ENCODE assay signal across 8 cellular contexts in genomic region chr14:23302290-23303225, GRCh38.
DNase-seq lines count a peak whose midpoint lies in the region; ATAC-seq lines count a peak whose summit lies in the region.

Gene PPP1R3E (minus strand): TSS chr14:23302859. CDS start chr14:23302576, 283 bp downstream.

- DNase-seq in NOMO-1 (lab: John Stamatoyannopoulos, UW; ENCODE audit: unreplicated experiment in 2 of 2) (peak; percentile 40 to 52), NOMO-1 treated with dmso at 0.1 percent for 144 hours (lab: John Stamatoyannopoulos, UW; ENCODE audit: unreplicated experiment) (no peak), NCI-H2171 (lab: John Stamatoyannopoulos, UW) (peak; percentile 83), caudate nucleus (lab: John Stamatoyannopoulos, UW) (peak in 53 of 61 donors; percentile 38 to 86 (median 68)), kidney tubule cell (ENCODE audit: low spot score) (peak; percentile 82)
- DNase-seq in activated CD4-positive, CD25-positive, alpha-beta regulatory T cell (lab: John Stamatoyannopoulos, UW), result peak; percentile 54 to 85 (median 72)
- DNase-seq in stimulated activated CD4-positive, alpha-beta T cell treated with anti-CD3 and anti-CD28 coated beads, Interleukin-1b, Interleukin-23, amount 100 ng/mL, for 24 hours (ENCODE audit: low read depth in 4 of 4, low spot score in 1 of 4), result peak; percentile 59 to 90 (median 71)

- H3K27ac ChIP-seq in caudate nucleus (ENCODE audit: low read depth, low read length), result peak within 1 kb of the TSS; percentile 99

- peak; percentile 30 for ATAC-seq in HG03045 (IDR thresholded peaks at IDR 0.05; ENCODE audit: unreplicated experiment)
